Comparison of ENCODE assay signal across 1 cellular context in the genomic region with DNA sequence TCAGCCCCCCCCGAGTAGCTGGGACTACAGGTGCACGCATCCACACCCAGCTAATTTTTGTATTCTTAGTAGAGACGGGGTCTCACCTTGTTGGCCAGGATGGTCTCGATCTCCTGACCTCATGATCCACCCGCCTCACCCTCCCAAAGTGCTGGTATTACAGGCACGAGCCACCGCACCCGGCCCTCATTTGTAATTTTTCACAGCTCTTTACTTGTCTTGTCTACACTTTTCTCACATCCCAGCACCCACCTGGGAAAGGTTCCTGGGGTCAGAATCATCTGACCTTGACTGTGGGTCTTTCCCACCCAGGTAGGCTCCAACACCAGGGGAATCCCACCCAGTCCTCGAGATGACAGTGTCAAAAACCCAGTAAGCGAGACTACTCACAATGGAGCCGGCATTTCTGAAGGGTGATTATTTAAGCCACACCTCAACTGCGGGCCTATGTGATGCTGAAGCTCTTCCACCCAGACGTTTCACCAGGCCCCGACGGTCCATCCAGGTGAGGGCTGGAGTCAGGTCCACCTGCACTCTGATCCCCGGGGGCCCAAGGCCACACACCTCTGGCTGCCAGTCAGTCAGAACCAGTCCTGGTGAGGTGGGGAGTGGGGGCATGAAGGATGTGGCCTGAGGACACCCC.
TF ChIP-seq lines count a peak whose summit lies in the region.

No MANE protein-coding gene starts in this region.

TF ChIP-seq in IMR-90, 13 proteins besides CTCF, POLR2A, EP300 and RAD21:
- TF ChIP-seq NFE2L2 (IDR thresholded peaks at IDR 0.05; ENCODE audit: low read depth, low read length) (no peak), RCOR1 (IDR thresholded peaks at IDR 0.05; ENCODE audit: insufficient replicate concordance, low read length) (no peak), RFX5 (IDR thresholded peaks at IDR 0.05; ENCODE audit: low read depth, low read length) (no peak), MAFK (IDR thresholded peaks at IDR 0.05; ENCODE audit: low read depth, low read length) (no peak), MAZ (IDR thresholded peaks at IDR 0.05; ENCODE audit: borderline replicate concordance, low read depth, low read length) (no peak), MXI1 (IDR thresholded peaks at IDR 0.05; ENCODE audit: borderline replicate concordance, low read depth, low read length) (no peak), SMC3 (IDR thresholded peaks at IDR 0.05; ENCODE audit: low read depth, low read length) (no peak), CEBPB (IDR thresholded peaks at IDR 0.05; ENCODE audit: low read depth, low read length) (no peak), BHLHE40 (IDR thresholded peaks at IDR 0.05; ENCODE audit: low read depth, low read length) (no peak), CHD1 (IDR thresholded peaks at IDR 0.05; ENCODE audit: low read depth, low read length) (no peak), FOS (IDR thresholded peaks at IDR 0.05; ENCODE audit: low read depth, low read length) (no peak)
- TF ChIP-seq, protein P1, sequence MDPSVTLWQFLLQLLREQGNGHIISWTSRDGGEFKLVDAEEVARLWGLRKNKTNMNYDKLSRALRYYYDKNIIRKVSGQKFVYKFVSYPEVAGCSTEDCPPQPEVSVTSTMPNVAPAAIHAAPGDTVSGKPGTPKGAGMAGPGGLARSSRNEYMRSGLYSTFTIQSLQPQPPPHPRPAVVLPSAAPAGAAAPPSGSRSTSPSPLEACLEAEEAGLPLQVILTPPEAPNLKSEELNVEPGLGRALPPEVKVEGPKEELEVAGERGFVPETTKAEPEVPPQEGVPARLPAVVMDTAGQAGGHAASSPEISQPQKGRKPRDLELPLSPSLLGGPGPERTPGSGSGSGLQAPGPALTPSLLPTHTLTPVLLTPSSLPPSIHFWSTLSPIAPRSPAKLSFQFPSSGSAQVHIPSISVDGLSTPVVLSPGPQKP (IDR thresholded peaks at IDR 0.05; ENCODE audit: borderline replicate concordance, low read depth, low read length) = no peak
- TF ChIP-seq, protein P2, sequence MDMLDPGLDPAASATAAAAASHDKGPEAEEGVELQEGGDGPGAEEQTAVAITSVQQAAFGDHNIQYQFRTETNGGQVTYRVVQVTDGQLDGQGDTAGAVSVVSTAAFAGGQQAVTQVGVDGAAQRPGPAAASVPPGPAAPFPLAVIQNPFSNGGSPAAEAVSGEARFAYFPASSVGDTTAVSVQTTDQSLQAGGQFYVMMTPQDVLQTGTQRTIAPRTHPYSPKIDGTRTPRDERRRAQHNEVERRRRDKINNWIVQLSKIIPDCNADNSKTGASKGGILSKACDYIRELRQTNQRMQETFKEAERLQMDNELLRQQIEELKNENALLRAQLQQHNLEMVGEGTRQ (IDR thresholded peaks at IDR 0.05; ENCODE audit: low read depth, low read length) = no peak
